In the genomic region with DNA sequence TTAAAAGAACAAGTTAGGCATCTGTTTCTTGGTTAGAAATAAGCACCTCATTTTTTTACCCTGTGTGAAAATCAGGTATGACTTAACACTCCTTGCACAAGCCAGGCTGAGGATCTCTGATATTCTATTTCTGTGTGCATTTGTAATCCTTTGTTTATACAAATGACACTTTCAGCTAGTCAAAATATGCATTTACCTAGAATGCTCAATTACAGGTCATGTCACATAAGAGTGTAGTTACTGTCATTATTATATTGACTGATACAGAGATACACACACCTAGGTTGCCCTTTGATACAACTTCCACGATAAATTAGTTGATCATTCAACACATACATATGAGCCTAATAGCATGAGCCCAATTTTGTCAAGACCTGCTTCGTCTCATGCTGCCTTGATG, we compare ENCODE assay signal across 22 cellular contexts.
A peak's percentile ranks its signal among the peaks of the same experiment; 100 is the strongest.
DNase-seq lines count a peak whose midpoint lies in the region; ATAC-seq, FAIRE-seq and TF ChIP-seq lines count a peak whose summit lies in the region.
"Had no signal": no experiment of that assay in that cellular context is flagged by ENCODE, and none has a peak within 500 bp of the region (broad histone marks: within the 10 kb centered on the region; RNA-seq: fewer than 3 reads in every experiment).

No MANE protein-coding gene starts in this region.

- no peak for TF ChIP-seq POLR2A in right lobe of liver (IDR thresholded peaks at IDR 0.05)
- no peak for TF ChIP-seq POLR2A in HepG2 (IDR thresholded peaks at IDR 0.05; ENCODE audit: insufficient read depth in 1 of 2, low read depth in 2 of 2, low read length in 2 of 2)
- no peak for TF ChIP-seq POLR2A in upper lobe of left lung (IDR thresholded peaks at IDR 0.05)

- POLR2A ChIA-PET in HepG2 (lab: Yijun Ruan, JAX): no interaction called here

- H3K4me3 ChIP-seq in right lobe of liver (no peak overlapping the region), HepG2 (replicated peaks in 1 of 3; ENCODE audit: insufficient read depth in 1 of 3, low read depth in 2 of 3, low read length in 3 of 3) (no peak overlapping the region), upper lobe of left lung (no peak overlapping the region)
- H3K4me3 ChIP-seq: GM12878, GM23248, HAP-1 had no signal

- H2AFZ ChIP-seq in HepG2 (ENCODE audit: low read length): no peak overlapping the region
- H2AFZ ChIP-seq: GM23248 had no signal

- H3K9me3 ChIP-seq in right lobe of liver (no peaks in the 10 kb centered on the region), HepG2 (ENCODE audit: low read length) (no peaks in the 10 kb centered on the region), upper lobe of left lung (no peaks in the 10 kb centered on the region)
- H3K9me3 ChIP-seq: BE2C, HAP-1 had no signal

- TF ChIP-seq CTCF in right lobe of liver (IDR thresholded peaks at IDR 0.05) (no peak), HepG2 (CRISPR knock-in tag; IDR thresholded peaks at IDR 0.05) (no peak), VCaP (conservative IDR thresholded peaks at IDR 0.05) (no peak), upper lobe of left lung (IDR thresholded peaks at IDR 0.05) (no peak)

- in situ Hi-C loops in HepG2 (cut with HindIII; ENCODE audit: extremely low pct_ligation_motif_present, low pct_unique_long_range_greater_than_20kb): no loop called here

- no peaks in the 10 kb centered on the region for H3K27me3 ChIP-seq in right lobe of liver
- no peaks in the 10 kb centered on the region for H3K27me3 ChIP-seq in HepG2 (ENCODE audit: control insufficient read depth in 1 of 2, insufficient read depth in 2 of 2, low read length in 2 of 2)
- H3K27me3 ChIP-seq in upper lobe of left lung: no peaks in the 10 kb centered on the region
- H3K27me3 ChIP-seq: BE2C had no signal

- BruUV-seq in HepG2 (replicated peaks; lab: Mats Ljungman, UMichigan): no TSS peak

- H3K79me2 ChIP-seq in HepG2 (ENCODE audit: insufficient read depth, low read length): no peaks in the 10 kb centered on the region

- TF ChIP-seq EP300 in HepG2 (IDR thresholded peaks at IDR 0.05; ENCODE audit: low read depth in 2 of 2, low read length in 2 of 2) (no peak), HepG2 (CRISPR knock-in tag; IDR thresholded peaks at IDR 0.05; ENCODE audit: borderline replicate concordance) (no peak), upper lobe of left lung (IDR thresholded peaks at IDR 0.05) (no peak)

- H3K36me3 ChIP-seq in right lobe of liver (no peaks in the 10 kb centered on the region), HepG2 (replicated peaks in 1 of 2; ENCODE audit: control insufficient read depth in 1 of 2, insufficient read depth in 2 of 2, low read length in 2 of 2) (no peaks in the 10 kb centered on the region), upper lobe of left lung (no peaks in the 10 kb centered on the region)
- H3K36me3 ChIP-seq: BE2C, HAP-1 had no signal

- no peak overlapping the region for H3K4me2 ChIP-seq in HepG2 (ENCODE audit: low read depth, low read length)

- no peak for TF ChIP-seq RAD21 in HepG2 (CRISPR knock-in tag; IDR thresholded peaks at IDR 0.05)

- CTCF ChIA-PET in HepG2 (lab: Yijun Ruan, JAX; ENCODE audit: low intra/inter-chr PET ratio, low total read pairs): no interaction called here

- peak overlapping the region in 2 of 3 donors; percentile 21 to 77 for H3K27ac ChIP-seq in right lobe of liver
- no peak overlapping the region for H3K27ac ChIP-seq in HepG2 (ENCODE audit: extremely low read length, insufficient read depth, low read length)
- H3K27ac ChIP-seq in VCaP: peak overlapping the region; percentile 57; the same call in 1 of the 2 replicates
- H3K27ac ChIP-seq in upper lobe of left lung: no peak overlapping the region
- H3K27ac ChIP-seq: GM23248 had no signal

- no peak overlapping the region for H3K9ac ChIP-seq in HepG2 (ENCODE audit: insufficient read depth, low read depth, low read length)
- H3K9ac ChIP-seq: GM23248 had no signal

- no peaks in the 10 kb centered on the region for H4K20me1 ChIP-seq in HepG2 (ENCODE audit: insufficient read depth, low read length)

- DNase-seq in right lobe of liver (no peak), HepG2 (ENCODE audit: low spot score) (no peak), NCI-H748 (lab: John Stamatoyannopoulos, UW; ENCODE audit: unreplicated experiment) (peak; percentile 17), renal cortical epithelial cell (ENCODE audit: low read depth) (peak; percentile 11), upper lobe of left lung (no peak), Right ventricle myocardium inferior (ENCODE audit: missing footprints) (no peak)
- DNase-seq: ACHN; BE2C; C1 segment of cervical spinal cord; CD4-positive, CD25-positive, alpha-beta regulatory T cell; CD8-positive, alpha-beta memory T cell; COR-L47; DMS153; DND-41; EL; GM23248; KG1 had no signal

- FAIRE-seq in HepG2 (lab: Jason Lieb, UNC): no peak
- FAIRE-seq: A204.1, GM12878 had no signal

- peak in 2 of 4 donors; percentile 9 to 51 for ATAC-seq in right lobe of liver
- ATAC-seq in HepG2: no peak
- no peak for ATAC-seq in upper lobe of left lung (ENCODE audit: low FRiP score in 2 of 2)
- ATAC-seq in Right ventricle myocardium inferior: no peak
- ATAC-seq in HG03354 (IDR thresholded peaks at IDR 0.05; ENCODE audit: poor library complexity, severe bottlenecking, unreplicated experiment): no peak
- ATAC-seq: GM12878 had no signal

- H3K4me1 ChIP-seq in right lobe of liver: peaks cover 0 to 35% (median 8%) of the 10 kb centered on the region in 4 donors
- peaks cover 33% of the 10 kb centered on the region for H3K4me1 ChIP-seq in HepG2 (ENCODE audit: insufficient read depth, low read length)
- no peaks in the 10 kb centered on the region for H3K4me1 ChIP-seq in upper lobe of left lung
- H3K4me1 ChIP-seq: BE2C, HAP-1 had no signal

- intact Hi-C loops in right lobe of liver (cut with DNase I): no loop called here
- intact Hi-C loops in HepG2 (cut with micrococcal nuclease; ENCODE audit: unreplicated experiment): loop anchor here (5.0 kb wide), 1 partner anchor 102 kb away; no protein-coding TSS in a partner anchor
- intact Hi-C loops in Right ventricle myocardium inferior (cut with DNase I): no loop called here

- 15% methylated on average over 2 of the region's 2 CpGs for WGBS in right lobe of liver (ENCODE audit: insufficient coverage, low coverage, low lambda C conversion rate, missing lambda C conversion rate)
- 86% methylated on average over 2 of the region's 2 CpGs for WGBS in HepG2 (ENCODE audit: low lambda C conversion rate)
- 83 to 86% methylated on average over 2 of the region's 2 CpGs for WGBS in upper lobe of left lung, 2 donors

TF ChIP-seq in HepG2, 621 proteins besides CTCF, POLR2A, EP300 and RAD21 (continues in another document):
- TF ChIP-seq FOXP1 (IDR thresholded peaks at IDR 0.05): no peak
- no peak for TF ChIP-seq FOXP1 (CRISPR knock-in tag; IDR thresholded peaks at IDR 0.05)
- no peak for TF ChIP-seq KLF11 (CRISPR knock-in tag; IDR thresholded peaks at IDR 0.05)
- TF ChIP-seq, protein P1, sequence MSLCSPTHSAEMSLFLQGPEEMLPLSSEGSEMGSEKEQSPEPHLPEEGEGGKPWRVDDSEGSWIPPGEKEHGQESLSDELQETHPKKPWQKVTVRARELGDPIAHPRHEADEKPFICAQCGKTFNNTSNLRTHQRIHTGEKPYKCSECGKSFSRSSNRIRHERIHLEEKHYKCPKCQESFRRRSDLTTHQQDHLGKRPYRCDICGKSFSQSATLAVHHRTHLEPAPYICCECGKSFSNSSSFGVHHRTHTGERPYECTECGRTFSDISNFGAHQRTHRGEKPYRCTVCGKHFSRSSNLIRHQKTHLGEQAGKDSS (CRISPR knock-in tag; IDR thresholded peaks at IDR 0.05; ENCODE audit: borderline replicate concordance, low read depth): no peak
- TF ChIP-seq ZBTB49 (CRISPR knock-in tag; IDR thresholded peaks at IDR 0.05; ENCODE audit: borderline replicate concordance): no peak
- no peak for TF ChIP-seq KMT2A (CRISPR knock-in tag; IDR thresholded peaks at IDR 0.05)
- TF ChIP-seq RXRB (CRISPR knock-in tag; IDR thresholded peaks at IDR 0.05; ENCODE audit: borderline replicate concordance): no peak
- no peak for TF ChIP-seq ZBTB33 (CRISPR knock-in tag; IDR thresholded peaks at IDR 0.05)
- no peak for TF ChIP-seq MBD4 (IDR thresholded peaks at IDR 0.05; ENCODE audit: borderline replicate concordance, low read length)
- TF ChIP-seq SNAPC2 (CRISPR knock-in tag; IDR thresholded peaks at IDR 0.05): no peak

Comparison
In these comparisons a context has a peak if more than half of its experiments do, and no peak if none do; other contexts are left out.
1. H3K27ac ChIP-seq: peak in right lobe of liver (2 of 3) and VCaP (single experiment); none in HepG2 (single experiment) and upper lobe of left lung (0 of 4).
2. DNase-seq: peak in NCI-H748 (single experiment) and renal cortical epithelial cell (single experiment); none in right lobe of liver (0 of 3), HepG2 (single experiment), upper lobe of left lung (0 of 2) and Right ventricle myocardium inferior (single experiment).